In genomic region chr10:103155485-103156085, GRCh38 we compare ENCODE assay signal across 13 cellular contexts. TPM values are rescaled to one million over a fixed set of nuclear protein-coding genes. Genes with fewer than 3 reads are reported as not detected.
DNase-seq lines count a peak whose midpoint lies in the region; ATAC-seq and TF ChIP-seq lines count a peak whose summit lies in the region.
"Had no signal": no experiment of that assay in that cellular context is flagged by ENCODE, and none has a peak within 500 bp of the region (broad histone marks: within the 10 kb centered on the region; RNA-seq: fewer than 3 reads in every experiment).

No MANE protein-coding gene starts in this region.

- peaks cover 10% of the 10 kb centered on the region for H3K4me1 Mint-ChIP-seq in stimulated activated effector memory CD8-positive, alpha-beta T cell treated with anti-CD3 and anti-CD28 coated beads, Interleukin-12 subunit alpha, Interleukin-12 subunit beta, amount 100 ng/mL, for 72 hours
- no peaks in the 10 kb centered on the region for H3K4me1 Mint-ChIP-seq in activated CD4-positive, alpha-beta memory T cell treated with anti-CD3 and anti-CD28 coated beads, Interleukin-2, amount 10 ng/mL, durations not matched to agents 7 days and 5 days

- H3K4me3 Mint-ChIP-seq in stimulated activated effector memory CD8-positive, alpha-beta T cell treated with anti-CD3 and anti-CD28 coated beads, Interleukin-12 subunit alpha, Interleukin-12 subunit beta, amount 100 ng/mL, for 72 hours = no peak overlapping the region
- no peak overlapping the region for H3K4me3 Mint-ChIP-seq in activated CD4-positive, alpha-beta memory T cell treated with anti-CD3 and anti-CD28 coated beads, Interleukin-2, amount 10 ng/mL, durations not matched to agents 7 days and 5 days

- no peak for TF ChIP-seq CTCF in PC-9 (conservative IDR thresholded peaks at IDR 0.05)
- no peak for TF ChIP-seq CTCF in fibroblast of villous mesenchyme (IDR thresholded peaks at IDR 0.05; ENCODE audit: insufficient read depth, low read depth, low read length)

- no peak overlapping the region for H2AFZ ChIP-seq in PC-9

- H3K9me3 Mint-ChIP-seq in stimulated activated effector memory CD8-positive, alpha-beta T cell treated with anti-CD3 and anti-CD28 coated beads, Interleukin-12 subunit alpha, Interleukin-12 subunit beta, amount 100 ng/mL, for 72 hours = no peaks in the 10 kb centered on the region
- H3K9me3 Mint-ChIP-seq in activated CD4-positive, alpha-beta memory T cell treated with anti-CD3 and anti-CD28 coated beads, Interleukin-2, amount 10 ng/mL, durations not matched to agents 7 days and 5 days = no peaks in the 10 kb centered on the region

- DNase-seq in NCI-H82 (lab: John Stamatoyannopoulos, UW) (peak; percentile 24), NCI-H82 treated with DMSO at 0.1 percent for 48 hours (lab: John Stamatoyannopoulos, UW; ENCODE audit: unreplicated experiment) (no peak), PC-9 (no peak), fibroblast of villous mesenchyme (ENCODE audit: low read depth) (peak; percentile 31)
- no peak for DNase-seq in stimulated activated effector memory CD8-positive, alpha-beta T cell treated with anti-CD3 and anti-CD28 coated beads, Interleukin-12 subunit alpha, Interleukin-12 subunit beta, amount 100 ng/mL, for 72 hours (ENCODE audit: low spot score in 2 of 2)
- no peak for DNase-seq in stimulated activated CD4-positive, alpha-beta T cell treated with anti-CD3 and anti-CD28 coated beads, Interleukin-15, amount 100 ng/mL, for 24 hours
- DNase-seq in activated CD4-positive, alpha-beta memory T cell treated with anti-CD3 and anti-CD28 coated beads, Interleukin-2, amount 10 ng/mL, durations not matched to agents 7 days and 5 days = no peak
- DNase-seq: activated naive CD4-positive, alpha-beta T cell treated with Interleukin-2 at 50 U/mL for 16 hours; kidney; NCI-H1092 treated with DMSO at 0.1 percent for 48 hours; stimulated activated CD4-positive, alpha-beta T cell treated with anti-CD3 and anti-CD28 coated beads, Interleukin-1b, Interleukin-23, amount 100 ng/mL, for 48 hours; transverse colon had no signal

- no TSS peak for BruUV-seq in PC-9 (replicated peaks; lab: Mats Ljungman, UMichigan)

- peaks cover 42% of the 10 kb centered on the region for H3K36me3 Mint-ChIP-seq in stimulated activated effector memory CD8-positive, alpha-beta T cell treated with anti-CD3 and anti-CD28 coated beads, Interleukin-12 subunit alpha, Interleukin-12 subunit beta, amount 100 ng/mL, for 72 hours
- H3K36me3 Mint-ChIP-seq in activated CD4-positive, alpha-beta memory T cell treated with anti-CD3 and anti-CD28 coated beads, Interleukin-2, amount 10 ng/mL, durations not matched to agents 7 days and 5 days (ENCODE audit: low read depth) = peaks cover 25% of the 10 kb centered on the region

- intact Hi-C loops in PC-9 (cut with micrococcal nuclease; ENCODE audit: unreplicated experiment) = no loop called here

- H3K9me2 ChIP-seq in PC-9 (ENCODE audit: insufficient read depth) = no peaks in the 10 kb centered on the region

- H3K27ac Mint-ChIP-seq in stimulated activated effector memory CD8-positive, alpha-beta T cell treated with anti-CD3 and anti-CD28 coated beads, Interleukin-12 subunit alpha, Interleukin-12 subunit beta, amount 100 ng/mL, for 72 hours = peak overlapping the region; percentile 26
- no peak overlapping the region for H3K27ac Mint-ChIP-seq in activated CD4-positive, alpha-beta memory T cell treated with anti-CD3 and anti-CD28 coated beads, Interleukin-2, amount 10 ng/mL, durations not matched to agents 7 days and 5 days

- no peaks in the 10 kb centered on the region for H3K27me3 ChIP-seq in PC-9 (ENCODE audit: insufficient read depth, low read depth)
- H3K27me3 ChIP-seq: transverse colon had no signal

- peaks cover 73% of the 10 kb centered on the region for H3K79me2 ChIP-seq in PC-9 (ENCODE audit: low read depth)

- peaks cover 47% of the 10 kb centered on the region for H3K4me1 ChIP-seq in PC-9 (replicated peaks; ENCODE audit: insufficient read depth)

- peak overlapping the region; percentile 68 for H3K4me2 ChIP-seq in PC-9

- no peaks in the 10 kb centered on the region for H3K27me3 Mint-ChIP-seq in activated CD4-positive, alpha-beta memory T cell treated with anti-CD3 and anti-CD28 coated beads, Interleukin-2, amount 10 ng/mL, durations not matched to agents 7 days and 5 days

- H3K27ac ChIP-seq in PC-9 = peak overlapping the region; percentile 78

- no peak overlapping the region; the same call in 1 of the 2 replicates for H3K4me3 ChIP-seq in PC-9
- H3K4me3 ChIP-seq in fibroblast of villous mesenchyme (ENCODE audit: low read depth, low read length) = no peak overlapping the region
- H3K4me3 ChIP-seq: transverse colon had no signal

- ATAC-seq in stimulated activated effector memory CD8-positive, alpha-beta T cell treated with anti-CD3 and anti-CD28 coated beads, Interleukin-12 subunit alpha, Interleukin-12 subunit beta, amount 100 ng/mL, for 72 hours = no peak
- ATAC-seq in GM21447 (IDR thresholded peaks at IDR 0.05; ENCODE audit: unreplicated experiment) = no peak

- no peaks in the 10 kb centered on the region for H3K9me3 ChIP-seq in PC-9 (ENCODE audit: insufficient read depth, low read depth)
- H3K9me3 ChIP-seq: transverse colon had no signal

- peaks cover 57% of the 10 kb centered on the region for H3F3A ChIP-seq in PC-9 (ENCODE audit: insufficient read depth, low read depth)

- POLR2A ChIA-PET in PC-9 (lab: Charles Lee; ENCODE audit: unreplicated experiment) = interaction anchor here (1.1 kb wide), 1 partner anchor 15 kb away, joined by 9 read pairs; no protein-coding TSS in a partner anchor
- POLR2A ChIA-PET in activated CD4-positive, alpha-beta memory T cell treated with anti-CD3 and anti-CD28 coated beads, Interleukin-2, amount 10 ng/mL, durations not matched to agents 7 days and 5 days (lab: Charles Lee) = no interaction called here

- H3K36me3 ChIP-seq in PC-9 (ENCODE audit: low read depth) = peaks cover 26% of the 10 kb centered on the region

- CTCF ChIA-PET in PC-9 (lab: Charles Lee) = interaction anchor here (0.6 kb wide), 2 partner anchors 38 to 83 kb away, joined by 3 to 4 read pairs; partner anchors contain the start of gene NT5C2
- CTCF ChIA-PET in activated CD4-positive, alpha-beta memory T cell treated with anti-CD3 and anti-CD28 coated beads, Interleukin-2, amount 10 ng/mL, durations not matched to agents 7 days and 5 days (lab: Charles Lee) = interaction anchor here (0.6 to 1.0 kb wide), 4 partner anchors 15 to 89 kb away, joined by 3 to 5 read pairs (median 3); no protein-coding TSS in a partner anchor

- no peaks in the 10 kb centered on the region for H4K20me1 ChIP-seq in PC-9 (ENCODE audit: insufficient read depth)

RNA-seq across cellular contexts. Expression of gene NT5C2, which starts 37.5 kb away (rescaled TPM):
- total RNA-seq in PC-9 (2021) = 47.1 and 67.9 TPM in 2 replicates
- total RNA-seq in fibroblast of villous mesenchyme = 64.4 and 92.0 TPM in 2 replicates
- 10 to 100 TPM; 71.8 to 74.0 TPM for total RNA-seq in activated CD4-positive, alpha-beta memory T cell treated with anti-CD3 and anti-CD28 coated beads, Interleukin-2, amount 10 ng/mL, durations not matched to agents 7 days and 5 days

Comparison
In these comparisons a context has a peak if more than half of its experiments do, and no peak if none do; other contexts are left out.
1. DNase-seq: peak in NCI-H82 (single experiment) and fibroblast of villous mesenchyme (single experiment); none in NCI-H82 treated with DMSO at 0.1 percent for 48 hours (single experiment), PC-9 (0 of 2), stimulated activated effector memory CD8-positive, alpha-beta T cell treated with anti-CD3 and anti-CD28 coated beads, Interleukin-12 subunit alpha, Interleukin-12 subunit beta, amount 100 ng/mL, for 72 hours (0 of 2), stimulated activated CD4-positive, alpha-beta T cell treated with anti-CD3 and anti-CD28 coated beads, Interleukin-15, amount 100 ng/mL, for 24 hours (single experiment) and activated CD4-positive, alpha-beta memory T cell treated with anti-CD3 and anti-CD28 coated beads, Interleukin-2, amount 10 ng/mL, durations not matched to agents 7 days and 5 days (single experiment).